Comparison of ENCODE assay signal across 1 cellular context in genomic region chr2:64457518-64457917, GRCh38.
TF ChIP-seq lines count a peak whose summit lies in the region.

No MANE protein-coding gene starts in this region.

TF ChIP-seq in HepG2, 621 proteins besides CTCF, POLR2A, EP300 and RAD21:
- TF ChIP-seq ZNF570 (CRISPR knock-in tag; IDR thresholded peaks at IDR 0.05; ENCODE audit: borderline replicate concordance) (no peak), ARNTL (CRISPR knock-in tag; IDR thresholded peaks at IDR 0.05) (no peak), STAG1 (CRISPR knock-in tag; IDR thresholded peaks at IDR 0.05) (peak; percentile 20; the same call in 1 of the 2 replicates), BRF2 (CRISPR knock-in tag; IDR thresholded peaks at IDR 0.05) (no peak)
